Comparison of ENCODE assay signal across 7 cellular contexts in the genomic region with DNA sequence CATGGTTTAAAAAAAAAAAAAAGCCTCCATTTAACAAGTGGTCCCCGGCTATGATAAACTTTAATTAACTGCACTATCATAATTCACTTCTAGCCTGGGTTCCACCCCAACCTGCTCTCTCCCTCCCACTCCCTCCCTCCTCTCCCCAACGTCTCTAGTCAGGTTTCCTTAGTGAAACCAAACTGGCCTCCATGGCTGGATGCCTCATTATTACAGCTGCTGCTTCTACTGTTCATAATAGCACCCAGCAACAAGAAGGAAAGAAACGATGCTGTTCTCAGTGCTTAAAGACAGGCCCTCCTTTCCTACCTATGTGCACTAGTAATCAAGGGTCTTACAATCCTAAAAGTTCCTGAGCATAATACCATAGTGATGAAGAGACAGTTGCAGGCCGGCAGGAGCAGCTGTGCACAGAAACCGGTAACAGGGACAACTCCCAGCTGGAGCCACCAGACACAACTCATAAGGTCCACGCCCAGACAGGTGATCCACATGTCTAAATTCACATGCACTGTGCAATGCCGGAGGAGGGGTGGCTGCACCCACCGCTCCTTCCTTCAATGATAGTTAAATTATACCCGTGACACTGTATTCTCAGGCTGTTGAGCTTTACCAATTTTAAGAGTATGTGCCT. TPM values are rescaled to one million over a fixed set of nuclear protein-coding genes. Genes with fewer than 3 reads are reported as not detected.
DNase-seq lines count a peak whose midpoint lies in the region; ATAC-seq and TF ChIP-seq lines count a peak whose summit lies in the region.

No MANE protein-coding gene starts in this region.

- H3K36me3 Mint-ChIP-seq in mesothelial cell of epicardium, result peaks cover 13% of the 10 kb centered on the region

- peaks cover 32% of the 10 kb centered on the region for H3K4me1 Mint-ChIP-seq in mesothelial cell of epicardium

- peak overlapping the region; percentile 56 for H3K4me3 Mint-ChIP-seq in mesothelial cell of epicardium

- H3K27ac ChIP-seq in RWPE1, result peak overlapping the region; percentile 97
- no peak overlapping the region for H3K27ac ChIP-seq in brain microvascular endothelial cell

- H3K9me3 Mint-ChIP-seq in mesothelial cell of epicardium, result no peaks in the 10 kb centered on the region

- H3K27me3 Mint-ChIP-seq in mesothelial cell of epicardium (ENCODE audit: low read depth), result no peaks in the 10 kb centered on the region

- peak overlapping the region; percentile 97 for H3K27ac Mint-ChIP-seq in mesothelial cell of epicardium

- no peak overlapping the region for H3K4me3 ChIP-seq in brain microvascular endothelial cell (ENCODE audit: low read depth, low read length)
- no peak overlapping the region for H3K4me3 ChIP-seq in lower leg skin (ENCODE audit: low read depth, poor library complexity, severe bottlenecking)

- TF ChIP-seq CTCF in RWPE1 (conservative IDR thresholded peaks at IDR 0.05; ENCODE audit: low read depth) (no peak), mesothelial cell of epicardium (IDR thresholded peaks at IDR 0.05; ENCODE audit: unreplicated experiment) (no peak), brain microvascular endothelial cell (IDR thresholded peaks at IDR 0.05; ENCODE audit: low read depth, low read length, missing control alignments) (no peak), lower leg skin (IDR thresholded peaks at IDR 0.05) (no peak)

- DNase-seq in RWPE1 (ENCODE audit: low spot score) (no peak), mesothelial cell of epicardium (ENCODE audit: low spot score in 2 of 2, unreplicated experiment in 2 of 2) (no peak), KG1 (lab: John Stamatoyannopoulos, UW) (no peak), brain microvascular endothelial cell (no peak), lower leg skin (ENCODE audit: low spot score in 2 of 2) (no peak)

- ATAC-seq in GM18868 (IDR thresholded peaks at IDR 0.05; ENCODE audit: unreplicated experiment) (peak; percentile 69), HG02852 (IDR thresholded peaks at IDR 0.05; ENCODE audit: unreplicated experiment) (peak; percentile 73)

- CTCF ChIA-PET in RWPE1 (lab: Yijun Ruan, JAX), result interaction anchor here (0.7 to 2.7 kb wide), 5 partner anchors 26 to 69 kb away, joined by 4 to 14 read pairs (median 7); no protein-coding TSS in a partner anchor

- intact Hi-C loops in lower leg skin (cut with DNase I; ENCODE audit: low total_unique reads), result no loop called here

- POLR2A ChIA-PET in RWPE1 (lab: Yijun Ruan, JAX; ENCODE audit: low non-redundant PET), result interaction anchor here (1.1 kb wide), 1 partner anchor 61 kb away, joined by 3 read pairs; no protein-coding TSS in a partner anchor

- no peaks in the 10 kb centered on the region for H3K27me3 ChIP-seq in brain microvascular endothelial cell (replicated peaks)

- no peak for TF ChIP-seq POLR2A in lower leg skin (IDR thresholded peaks at IDR 0.05)

- peaks cover 18% of the 10 kb centered on the region for H3K36me3 ChIP-seq in brain microvascular endothelial cell (replicated peaks)

- 42% methylated on average over 9 of the region's 9 CpGs for WGBS in lower leg skin, 2 donors

- in situ Hi-C loops in brain microvascular endothelial cell (cut with HindIII; ENCODE audit: low pct_ligation_motif_present, low sequenced_read_pairs), result no loop called here

RNA-seq across cellular contexts. Expression of gene IRF2BPL, which starts 6.2 kb away (rescaled TPM):
- total RNA-seq in mesothelial cell of epicardium (126 to 131 TPM (median 128 TPM) in 3 replicates), lower leg skin (100 to 1,000 TPM in 1 of 4 donors, 10 to 100 TPM in 3; 64.5 to 100 (median 94.0) TPM)
